In genomic region chr14:22919601-22919921, GRCh38 we compare ENCODE assay signal across 8 cellular contexts. TPM values are rescaled to one million over a fixed set of nuclear protein-coding genes. Genes with fewer than 3 reads are reported as not detected.
DNase-seq lines count a peak whose midpoint lies in the region; ATAC-seq and TF ChIP-seq lines count a peak whose summit lies in the region.

No MANE protein-coding gene starts in this region.

- H3K4me3 Mint-ChIP-seq in dendritic cell treated with granulocyte-macrophage colony-stimulating factor and Interleukin-4, amounts not matched to agents 40 ng/mL and 50 ng/mL, for 4 days: peak overlapping the region; percentile 89

- no peak for TF ChIP-seq EP300 in neural cell (conservative IDR thresholded peaks at IDR 0.05; ENCODE audit: poor library complexity, severe bottlenecking)

- peak; percentile 1 for ATAC-seq in GM18870 (IDR thresholded peaks at IDR 0.05; ENCODE audit: unreplicated experiment)
- no peak for ATAC-seq in HG03442 (IDR thresholded peaks at IDR 0.05; ENCODE audit: unreplicated experiment)
- no peak for ATAC-seq in GM19035 (IDR thresholded peaks at IDR 0.05; ENCODE audit: unreplicated experiment)

- no peaks in the 10 kb centered on the region for H3K9me2 ChIP-seq in neural cell (ENCODE audit: insufficient read depth, low read length)

- H2AFZ ChIP-seq in neural cell (ENCODE audit: low read depth, low read length): peak overlapping the region; percentile 29

- H3K4me1 Mint-ChIP-seq in dendritic cell treated with granulocyte-macrophage colony-stimulating factor and Interleukin-4, amounts not matched to agents 40 ng/mL and 50 ng/mL, for 4 days (ENCODE audit: low read depth): peaks cover 48% of the 10 kb centered on the region

- H3K27me3 ChIP-seq in HUES64 (ENCODE audit: insufficient read depth, low read length) (no peaks in the 10 kb centered on the region), neural cell (ENCODE audit: insufficient read depth, low read depth, low read length) (no peaks in the 10 kb centered on the region)

- H3K27me3 Mint-ChIP-seq in dendritic cell treated with granulocyte-macrophage colony-stimulating factor and Interleukin-4, amounts not matched to agents 40 ng/mL and 50 ng/mL, for 4 days: no peaks in the 10 kb centered on the region

- H3K36me3 Mint-ChIP-seq in dendritic cell treated with granulocyte-macrophage colony-stimulating factor and Interleukin-4, amounts not matched to agents 40 ng/mL and 50 ng/mL, for 4 days (ENCODE audit: low read depth): peaks cover 69% of the 10 kb centered on the region

- no peak for DNase-seq in islet precursor cell
- DNase-seq in stimulated activated CD4-positive, alpha-beta T cell treated with anti-CD3 and anti-CD28 coated beads, Interleukin-2, amount 100 ng/mL, for 24 hours: no peak

- H3K79me2 ChIP-seq in neural cell (replicated peaks; ENCODE audit: insufficient read depth, low read length): peaks cover 33% of the 10 kb centered on the region

- no peaks in the 10 kb centered on the region for H4K20me1 ChIP-seq in neural cell (ENCODE audit: insufficient read depth)

- H3K9me3 Mint-ChIP-seq in dendritic cell treated with granulocyte-macrophage colony-stimulating factor and Interleukin-4, amounts not matched to agents 40 ng/mL and 50 ng/mL, for 4 days: no peaks in the 10 kb centered on the region

- H3K4me2 ChIP-seq in neural cell (ENCODE audit: low read length): no peak overlapping the region

- H3K4me3 ChIP-seq in HUES64 (ENCODE audit: low read length) (peak overlapping the region; percentile 52), neural cell (ENCODE audit: low read length) (peak overlapping the region; percentile 86)

- H3K27ac ChIP-seq in HUES64 (ENCODE audit: low read depth, low read length) (peak overlapping the region; percentile 71; the same call in 1 of the 2 replicates), neural cell (ENCODE audit: low read length) (peak overlapping the region; percentile 93)

- intact Hi-C loops in dendritic cell treated with granulocyte-macrophage colony-stimulating factor and Interleukin-4, amounts not matched to agents 40 ng/mL and 50 ng/mL, for 4 days (cut with micrococcal nuclease): loop anchor here (1.0 to 5.0 kb wide), 2 partner anchors 10 to 152 kb away; partner anchors contain the start of genes OXA1L and PRMT5

- no peaks in the 10 kb centered on the region for H3K9me3 ChIP-seq in HUES64 (ENCODE audit: insufficient read depth, low read depth, low read length)
- no peaks in the 10 kb centered on the region for H3K9me3 ChIP-seq in neural cell (ENCODE audit: low read length)

- TF ChIP-seq RAD21 in neural cell (conservative IDR thresholded peaks at IDR 0.05): no peak

- peak overlapping the region; percentile 100 for H3K27ac Mint-ChIP-seq in dendritic cell treated with granulocyte-macrophage colony-stimulating factor and Interleukin-4, amounts not matched to agents 40 ng/mL and 50 ng/mL, for 4 days

- H3F3A ChIP-seq in neural cell (ENCODE audit: insufficient read depth, low read length, poor library complexity, severe bottlenecking): no peaks in the 10 kb centered on the region

- TF ChIP-seq CTCF in neural cell (IDR thresholded peaks at IDR 0.05; ENCODE audit: poor library complexity, severe bottlenecking): no peak

- 20% methylated on average over 10 of the region's 10 CpGs for WGBS in HUES64

- H3K4me1 ChIP-seq in HUES64 (ENCODE audit: insufficient read depth, low read length): peaks cover 9% of the 10 kb centered on the region

- H3K9ac ChIP-seq in HUES64 (ENCODE audit: low read depth, low read length) (no peak overlapping the region), neural cell (ENCODE audit: low read length) (peak overlapping the region; percentile 69)

- H3K36me3 ChIP-seq in HUES64 (ENCODE audit: insufficient read depth, low read length) (peaks cover 64% of the 10 kb centered on the region), neural cell (ENCODE audit: insufficient read depth, low read length) (no peaks in the 10 kb centered on the region)

TF ChIP-seq in neural cell, 6 proteins besides CTCF, POLR2A, EP300 and RAD21:
- TF ChIP-seq REST (IDR thresholded peaks at IDR 0.05; ENCODE audit: borderline replicate concordance): peak; percentile 47
- TF ChIP-seq EZH2 (IDR thresholded peaks at IDR 0.05; ENCODE audit: borderline replicate concordance, insufficient read depth, low read length, poor library complexity, severe bottlenecking): no peak

RNA-seq across cellular contexts. Expression of gene RBM23, which starts 0.6 kb away (rescaled TPM):
- polyA plus RNA-seq in HUES64 (2013, experiment 1 of 2): 37.8 TPM
- 39.8 TPM for polyA plus RNA-seq in HUES64 (2013, experiment 2 of 2)
- 83.7 and 96.7 TPM in 2 replicates for polyA plus RNA-seq in neural cell
- 90.8 and 175 TPM in 2 replicates for polyA minus RNA-seq in neural cell

RNA-seq across cellular contexts. Expression of gene PRMT5, which starts 9.6 kb away (rescaled TPM):
- polyA plus RNA-seq in HUES64 (2013, experiment 1 of 2): 121 TPM
- 103 TPM for polyA plus RNA-seq in HUES64 (2013, experiment 2 of 2)
- polyA plus RNA-seq in neural cell: 102 and 114 TPM in 2 replicates
- 83.9 and 97.9 TPM in 2 replicates for polyA minus RNA-seq in neural cell

RNA-seq across cellular contexts. Expression of gene REM2, which starts 36.5 kb away (rescaled TPM):
- 0.50 TPM for polyA plus RNA-seq in HUES64 (2013, experiment 1 of 2)
- polyA plus RNA-seq in HUES64 (2013, experiment 2 of 2): 1.1 TPM
- 28.6 and 31.1 TPM in 2 replicates for polyA plus RNA-seq in neural cell
- polyA minus RNA-seq in neural cell: 21.9 and 29.5 TPM in 2 replicates

RNA-seq across cellular contexts. Expression of gene HAUS4, which starts 37.3 kb away (rescaled TPM):
- polyA plus RNA-seq in HUES64 (2013, experiment 1 of 2): 47.1 TPM
- 56.2 TPM for polyA plus RNA-seq in HUES64 (2013, experiment 2 of 2)
- 3.2 and 12.1 TPM in 2 replicates for polyA plus RNA-seq in neural cell
- polyA minus RNA-seq in neural cell: 4.6 and 7.3 TPM in 2 replicates

RNA-seq across cellular contexts. Expression of gene LRP10, which starts 48.0 kb away (rescaled TPM):
- polyA plus RNA-seq in HUES64 (2013, experiment 1 of 2): 13.0 TPM
- 12.5 TPM for polyA plus RNA-seq in HUES64 (2013, experiment 2 of 2)
- polyA plus RNA-seq in neural cell: 0.22 and 1.1 TPM in 2 replicates
- 0.24 and 0.58 TPM in 2 replicates for polyA minus RNA-seq in neural cell
